In genomic region chr12:53968214-53969127, GRCh38 we compare ENCODE assay signal across 2 cellular contexts.
A peak's percentile ranks its signal among the peaks of the same experiment; 100 is the strongest.
TF ChIP-seq lines count a peak whose summit lies in the region.

No MANE protein-coding gene starts in this region.

TF ChIP-seq in GM23338, 12 proteins besides CTCF, POLR2A, EP300 and RAD21:
- TF ChIP-seq EZH2phosphoT487 (IDR thresholded peaks at IDR 0.05; ENCODE audit: unreplicated experiment) (peak; percentile 44), REST (IDR thresholded peaks at IDR 0.05; ENCODE audit: unreplicated experiment) (no peak), EZH2 (IDR thresholded peaks at IDR 0.05; ENCODE audit: low read depth, unreplicated experiment) (peak; percentile 92)

TF ChIP-seq in HepG2, 621 proteins besides CTCF, POLR2A, EP300 and RAD21:
- TF ChIP-seq ZNF749 (CRISPR knock-in tag; IDR thresholded peaks at IDR 0.05; ENCODE audit: borderline replicate concordance) (no peak), EZH2 (conservative IDR thresholded peaks at IDR 0.05; ENCODE audit: low read depth, low read length) (peak; percentile 72; the same call in 1 of the 2 replicates)
